In genomic region chr11:126680109-126680508, GRCh38 we compare ENCODE assay signal across 1 cellular context.
TF ChIP-seq lines count a peak whose summit lies in the region.

No MANE protein-coding gene starts in this region.

TF ChIP-seq in SK-N-SH treated with all-trans-retinoic acid at 6 μM for 48 hours, 23 proteins besides CTCF, POLR2A, EP300 and RAD21 (continued from another document):
- no peak for TF ChIP-seq CSRNP3 (CRISPR knock-in tag; IDR thresholded peaks at IDR 0.05)
- TF ChIP-seq ISL1 (CRISPR knock-in tag; IDR thresholded peaks at IDR 0.05): no peak
- no peak for TF ChIP-seq CREB5 (CRISPR knock-in tag; IDR thresholded peaks at IDR 0.05; ENCODE audit: low read depth)
- TF ChIP-seq RARB (CRISPR knock-in tag; IDR thresholded peaks at IDR 0.05): no peak
- no peak for TF ChIP-seq OSR1 (CRISPR knock-in tag; IDR thresholded peaks at IDR 0.05)
- TF ChIP-seq ZNF70 (CRISPR knock-in tag; IDR thresholded peaks at IDR 0.05): no peak
- TF ChIP-seq ZNF565 (CRISPR knock-in tag; conservative IDR thresholded peaks at IDR 0.05; ENCODE audit: low read depth): no peak
- TF ChIP-seq ARNTL (CRISPR knock-in tag; IDR thresholded peaks at IDR 0.05; ENCODE audit: borderline replicate concordance, low read depth): no peak
- no peak for TF ChIP-seq SNAI2 (CRISPR knock-in tag; IDR thresholded peaks at IDR 0.05)
- TF ChIP-seq PPARA (CRISPR knock-in tag; IDR thresholded peaks at IDR 0.05; ENCODE audit: borderline replicate concordance): no peak
- no peak for TF ChIP-seq BACH2 (CRISPR knock-in tag; IDR thresholded peaks at IDR 0.05; ENCODE audit: borderline replicate concordance)
- no peak for TF ChIP-seq ESRRG (CRISPR knock-in tag; IDR thresholded peaks at IDR 0.05)
- TF ChIP-seq ZNF8 (CRISPR knock-in tag; IDR thresholded peaks at IDR 0.05): no peak
